21 cellular contexts compared by ENCODE assay signal in genomic region chr5:10091701-10092100, GRCh38.
DNase-seq lines count a peak whose midpoint lies in the region; ATAC-seq and TF ChIP-seq lines count a peak whose summit lies in the region.
"Had no signal": no experiment of that assay in that cellular context is flagged by ENCODE, and none has a peak within 500 bp of the region (broad histone marks: within the 10 kb centered on the region; RNA-seq: fewer than 3 reads in every experiment).

No MANE protein-coding gene starts in this region.

- H3K18ac ChIP-seq in H9 (ENCODE audit: insufficient read length, low read depth, low read length), result no peak overlapping the region

- no peak overlapping the region for H4K91ac ChIP-seq in H9 (ENCODE audit: insufficient read length, low read depth, low read length)

- no peaks in the 10 kb centered on the region for H3K79me2 ChIP-seq in H9 (ENCODE audit: insufficient read depth, low read length)
- H3K79me2 ChIP-seq in PC-9 (ENCODE audit: low read depth), result no peaks in the 10 kb centered on the region

- H3K56ac ChIP-seq in H9 (ENCODE audit: insufficient read length, low read depth, low read length), result no peak overlapping the region

- no peak overlapping the region for H2BK20ac ChIP-seq in H9 (ENCODE audit: low read depth, low read length, poor library complexity, severe bottlenecking)

- no peak overlapping the region for H4K8ac ChIP-seq in H9 (replicated peaks; ENCODE audit: insufficient read length, low read depth, low read length)

- no peak overlapping the region for H2AK5ac ChIP-seq in H9 (ENCODE audit: insufficient read length, low read length)

- H2BK15ac ChIP-seq in H9 (ENCODE audit: low read depth, low read length), result no peak overlapping the region

- BruUV-seq in PC-9 (replicated peaks; lab: Mats Ljungman, UMichigan), result no TSS peak

- H3K23me2 ChIP-seq in H9 (ENCODE audit: insufficient read length, low read depth, low read length, poor library complexity, severe bottlenecking), result no peaks in the 10 kb centered on the region

- peaks cover 6 to 14% of the 10 kb centered on the region in 2 experiments for H3K4me1 Mint-ChIP-seq in H9
- peaks cover 9% of the 10 kb centered on the region for H3K4me1 Mint-ChIP-seq in WTC11

- H2BK12ac ChIP-seq in H9 (ENCODE audit: insufficient read length, low read depth, low read length), result no peak overlapping the region

- TF ChIP-seq CTCF in H9 (conservative IDR thresholded peaks at IDR 0.05) (no peak), WTC11 (IDR thresholded peaks at IDR 0.05) (no peak), PC-9 (conservative IDR thresholded peaks at IDR 0.05) (no peak), GM20000 (IDR thresholded peaks at IDR 0.05; ENCODE audit: extremely low read depth, missing control alignments) (no peak)

- POLR2A ChIA-PET in WTC11 (lab: Charles Lee) (no interaction called here), PC-9 (lab: Charles Lee; ENCODE audit: unreplicated experiment) (no interaction called here)

- H3K14ac ChIP-seq in H9 (ENCODE audit: insufficient read depth, low read length), result no peak overlapping the region

- CTCF ChIA-PET in WTC11 (lab: Charles Lee), result no interaction called here
- CTCF ChIA-PET in PC-9 (lab: Charles Lee), result no interaction called here

- ATAC-seq in WTC11, result peak; percentile 86
- ATAC-seq: HepG2 had no signal

- H4K20me1 ChIP-seq in H9 (ENCODE audit: control insufficient read depth, insufficient read depth, insufficient read length) (no peaks in the 10 kb centered on the region), PC-9 (ENCODE audit: insufficient read depth) (no peaks in the 10 kb centered on the region)

- no peak overlapping the region for H2BK5ac ChIP-seq in H9 (ENCODE audit: insufficient read length, low read length)

- no peak overlapping the region for H3K4me3 Mint-ChIP-seq in H9
- no peak overlapping the region for H3K4me3 Mint-ChIP-seq in WTC11
- H3K4me3 Mint-ChIP-seq: HFFc6 had no signal

- H4K5ac ChIP-seq in H9 (ENCODE audit: insufficient read length, low read depth, low read length), result no peak overlapping the region

- H3K9me2 ChIP-seq in PC-9 (ENCODE audit: insufficient read depth), result 0 out of 2 replicates have a peak, but pooled peaks cover 9% of the 10 kb centered on the region

- peak; percentile 9 for DNase-seq in AG08395 (ENCODE audit: low spot score)
- peak; percentile 39 for DNase-seq in H9
- DNase-seq in WTC11 (ENCODE audit: low spot score), result no peak
- peak; percentile 32 for DNase-seq in iPS-NIHi7 (ENCODE audit: extremely low spot score)
- DNase-seq in SW 1271 (lab: John Stamatoyannopoulos, UW), result no peak
- DNase-seq in PC-9, result no peak
- no peak for DNase-seq in GM20000 (ENCODE audit: low spot score)
- DNase-seq: BE2C, DMS79, H7, HFFc6, KG1, NCI-H1092 treated with DMSO at 0.1 percent for 48 hours, NCI-H1436 treated with DMSO at 0.1 percent for 48 hours, NCI-H2029, NCI-H2227 treated with DMSO at 0.1 percent for 48 hours, NCI-H510A, NCI-H748 treated with DMSO at 0.1 percent for 48 hours, Peyer's patch had no signal

- H3K4me1 ChIP-seq in H9 (ENCODE audit: insufficient read depth, low read length) (peaks cover 2% of the 10 kb centered on the region; the same call in 1 of the 2 replicates), PC-9 (replicated peaks; ENCODE audit: insufficient read depth) (no peaks in the 10 kb centered on the region)
- H3K4me1 ChIP-seq: BE2C, Peyer's patch, SJCRH30 had no signal

- H3K27me3 Mint-ChIP-seq in H9 (ENCODE audit: low read depth) (peaks cover 2% of the 10 kb centered on the region), WTC11 (ENCODE audit: low read depth) (peaks cover 5% of the 10 kb centered on the region; the same call in 1 of the 2 replicates)

- H3K27ac Mint-ChIP-seq in H9, result no peak overlapping the region
- peak overlapping the region; percentile 77 for H3K27ac Mint-ChIP-seq in WTC11
- H3K27ac Mint-ChIP-seq: HFFc6 had no signal

- H3K36me3 Mint-ChIP-seq in H9 (ENCODE audit: insufficient read depth in 1 of 3, low read depth in 3 of 3) (peaks cover 32 to 50% (median 42%) of the 10 kb centered on the region in 3 experiments), WTC11 (peaks cover 74% of the 10 kb centered on the region)

- no CpG with 5 or more reads among the region's 4 CpGs for WGBS in H9 (ENCODE audit: extremely low coverage, insufficient read length, low lambda C conversion rate)

- no peak overlapping the region for H3K4me2 ChIP-seq in H9 (ENCODE audit: insufficient read depth, insufficient read length, low read length)
- no peak overlapping the region for H3K4me2 ChIP-seq in PC-9

- no peak overlapping the region for H2AFZ ChIP-seq in H9 (ENCODE audit: low read length)
- no peak overlapping the region for H2AFZ ChIP-seq in PC-9

- no peak overlapping the region for H3K9ac ChIP-seq in H9 (ENCODE audit: extremely low read depth, insufficient read length, low read length)

- no peak overlapping the region for H3T11ph ChIP-seq in H9 (ENCODE audit: low read length)

- H3K23ac ChIP-seq in H9 (ENCODE audit: insufficient read length, low read depth, low read length), result no peak overlapping the region

- H3K27ac ChIP-seq in H9 (ENCODE audit: insufficient read length, low read depth, low read length) (no peak overlapping the region), PC-9 (no peak overlapping the region)
- H3K27ac ChIP-seq: Peyer's patch, SJCRH30 had no signal

- no peaks in the 10 kb centered on the region for H3K9me3 ChIP-seq in H9 (ENCODE audit: control insufficient read depth, low read depth, low read length)
- no peaks in the 10 kb centered on the region for H3K9me3 ChIP-seq in PC-9 (ENCODE audit: insufficient read depth, low read depth)
- H3K9me3 ChIP-seq: BE2C, Peyer's patch, SJCRH30 had no signal

- no peaks in the 10 kb centered on the region for H3K27me3 ChIP-seq in H9 (ENCODE audit: insufficient read depth, low read length)
- no peaks in the 10 kb centered on the region for H3K27me3 ChIP-seq in PC-9 (ENCODE audit: insufficient read depth, low read depth)
- H3K27me3 ChIP-seq: BE2C, Peyer's patch, SJCRH30 had no signal

- no peaks in the 10 kb centered on the region for H3K79me1 ChIP-seq in H9 (ENCODE audit: insufficient read depth, low read depth, low read length, poor library complexity, severe bottlenecking)

- no peak overlapping the region for H3K4me3 ChIP-seq in PC-9
- H3K4me3 ChIP-seq: Peyer's patch, SJCRH30 had no signal

- H3F3A ChIP-seq in PC-9 (ENCODE audit: insufficient read depth, low read depth), result no peaks in the 10 kb centered on the region

- intact Hi-C loops in PC-9 (cut with micrococcal nuclease; ENCODE audit: unreplicated experiment), result no loop called here

- H3K9me3 Mint-ChIP-seq in H9, result peaks cover 37 to 41% of the 10 kb centered on the region in 2 experiments
- peaks cover 68% of the 10 kb centered on the region for H3K9me3 Mint-ChIP-seq in WTC11

- H2BK120ac ChIP-seq in H9 (ENCODE audit: low read depth, low read length, poor library complexity, severe bottlenecking), result no peak overlapping the region

- H3K36me3 ChIP-seq in PC-9 (ENCODE audit: low read depth), result no peaks in the 10 kb centered on the region
- H3K36me3 ChIP-seq: BE2C, Peyer's patch, SJCRH30 had no signal

- no peak overlapping the region for H3K4ac ChIP-seq in H9 (ENCODE audit: low read depth, low read length)

TF ChIP-seq in WTC11, 78 proteins besides CTCF, POLR2A, EP300 and RAD21:
- no peak for TF ChIP-seq FOXJ3 (CRISPR knock-in tag; IDR thresholded peaks at IDR 0.05; ENCODE audit: borderline replicate concordance)
- TF ChIP-seq ZNF416 (CRISPR knock-in tag; IDR thresholded peaks at IDR 0.05), result no peak
- TF ChIP-seq FOXP1 (CRISPR knock-in tag; IDR thresholded peaks at IDR 0.05; ENCODE audit: borderline replicate concordance), result no peak
- TF ChIP-seq, protein P1, sequence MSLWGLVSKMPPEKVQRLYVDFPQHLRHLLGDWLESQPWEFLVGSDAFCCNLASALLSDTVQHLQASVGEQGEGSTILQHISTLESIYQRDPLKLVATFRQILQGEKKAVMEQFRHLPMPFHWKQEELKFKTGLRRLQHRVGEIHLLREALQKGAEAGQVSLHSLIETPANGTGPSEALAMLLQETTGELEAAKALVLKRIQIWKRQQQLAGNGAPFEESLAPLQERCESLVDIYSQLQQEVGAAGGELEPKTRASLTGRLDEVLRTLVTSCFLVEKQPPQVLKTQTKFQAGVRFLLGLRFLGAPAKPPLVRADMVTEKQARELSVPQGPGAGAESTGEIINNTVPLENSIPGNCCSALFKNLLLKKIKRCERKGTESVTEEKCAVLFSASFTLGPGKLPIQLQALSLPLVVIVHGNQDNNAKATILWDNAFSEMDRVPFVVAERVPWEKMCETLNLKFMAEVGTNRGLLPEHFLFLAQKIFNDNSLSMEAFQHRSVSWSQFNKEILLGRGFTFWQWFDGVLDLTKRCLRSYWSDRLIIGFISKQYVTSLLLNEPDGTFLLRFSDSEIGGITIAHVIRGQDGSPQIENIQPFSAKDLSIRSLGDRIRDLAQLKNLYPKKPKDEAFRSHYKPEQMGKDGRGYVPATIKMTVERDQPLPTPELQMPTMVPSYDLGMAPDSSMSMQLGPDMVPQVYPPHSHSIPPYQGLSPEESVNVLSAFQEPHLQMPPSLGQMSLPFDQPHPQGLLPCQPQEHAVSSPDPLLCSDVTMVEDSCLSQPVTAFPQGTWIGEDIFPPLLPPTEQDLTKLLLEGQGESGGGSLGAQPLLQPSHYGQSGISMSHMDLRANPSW (CRISPR knock-in tag; conservative IDR thresholded peaks at IDR 0.05; ENCODE audit: low read depth), result no peak
- no peak for TF ChIP-seq ZNF232 (CRISPR knock-in tag; IDR thresholded peaks at IDR 0.05)
- no peak for TF ChIP-seq NR1H2 (CRISPR knock-in tag; IDR thresholded peaks at IDR 0.05)
- TF ChIP-seq NFATC4 (CRISPR knock-in tag; IDR thresholded peaks at IDR 0.05), result no peak
- TF ChIP-seq RELA (CRISPR knock-in tag; IDR thresholded peaks at IDR 0.05; ENCODE audit: borderline replicate concordance), result no peak
- TF ChIP-seq JUN (CRISPR knock-in tag; IDR thresholded peaks at IDR 0.05), result no peak
- no peak for TF ChIP-seq ZNF219 (CRISPR knock-in tag; IDR thresholded peaks at IDR 0.05; ENCODE audit: borderline replicate concordance)
- no peak for TF ChIP-seq FOXK1 (CRISPR knock-in tag; IDR thresholded peaks at IDR 0.05)
TF ChIP-seq in WTC11: peak in this region for 0.

Comparison
In these comparisons a context has a peak if more than half of its experiments do, and no peak if none do; other contexts are left out.
1. DNase-seq: peak in AG08395 (single experiment), H9 (single experiment) and iPS-NIHi7 (single experiment); none in WTC11 (single experiment), SW 1271 (0 of 2), PC-9 (0 of 2) and GM20000 (single experiment).